Comparison of ENCODE assay signal across 8 cellular contexts in the genomic region with DNA sequence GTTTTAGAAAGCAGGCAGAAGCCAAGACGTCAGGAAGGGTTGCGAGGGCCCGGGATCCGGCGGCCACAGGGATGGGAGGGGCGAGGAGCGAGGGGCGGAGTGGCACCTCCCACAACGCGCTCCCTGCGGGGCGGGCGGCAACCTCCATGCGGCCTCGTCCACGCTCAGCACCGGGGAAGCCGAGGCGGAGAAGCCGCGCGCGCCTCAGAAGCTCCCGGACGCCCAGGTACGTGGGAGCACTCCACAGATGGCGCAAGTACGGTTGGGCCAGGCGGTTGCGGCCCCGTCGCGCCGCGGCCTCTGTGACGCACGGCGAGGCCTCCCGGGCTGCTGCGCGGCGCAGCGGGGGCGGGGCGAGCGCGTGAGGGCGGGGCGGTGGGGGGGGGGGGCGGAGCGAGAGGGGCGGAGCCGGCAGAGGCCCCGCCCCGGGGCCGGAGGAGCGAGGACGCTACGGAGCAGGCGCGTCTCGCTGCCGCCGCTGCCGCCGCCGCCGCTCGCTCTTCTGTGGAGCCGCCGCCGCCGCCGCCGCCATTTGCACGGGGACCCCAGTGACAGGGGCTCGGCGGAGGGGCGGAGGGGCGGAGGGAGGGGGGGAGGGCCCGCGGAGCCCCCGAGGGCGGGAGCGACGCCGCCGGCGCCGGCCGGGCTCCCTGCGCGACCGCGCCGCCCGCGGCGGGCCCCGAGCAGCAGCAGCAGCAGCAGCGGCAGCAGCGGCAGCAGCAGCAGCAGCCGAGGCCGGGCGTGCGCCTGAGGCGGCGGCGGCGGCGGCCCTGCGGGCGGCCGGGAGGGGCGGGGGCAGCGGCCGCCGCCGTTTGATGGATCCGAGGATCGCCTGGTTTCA. TPM values are rescaled to one million over a fixed set of nuclear protein-coding genes. Genes with fewer than 3 reads are reported as not detected.
DNase-seq lines count a peak whose midpoint lies in the region; ATAC-seq and FAIRE-seq lines count a peak whose summit lies in the region.

Gene TENT4B (plus strand): TSS at position 500 of the 841 bp plus-strand sequence. CDS start 316 bp downstream, at position 816.

- peaks cover 34% of the 10 kb centered on the region for H3K4me1 Mint-ChIP-seq in activated naive CD4-positive, alpha-beta T cell treated with anti-CD3 and anti-CD28 coated beads for 36 hours (ENCODE audit: low read depth)

- H3K27ac ChIP-seq in substantia nigra (ENCODE audit: low read depth, low read length, poor library complexity, severe bottlenecking), result peak within 1 kb of the TSS; percentile 87

- intact Hi-C loops in activated naive CD4-positive, alpha-beta T cell treated with anti-CD3 and anti-CD28 coated beads for 36 hours (cut with micrococcal nuclease), result loop anchor here (1.0 to 5.0 kb wide), 10 partner anchors 7 to 1541 kb away; partner anchors contain the start of genes CNEP1R1, CYLD, HEATR3 and N4BP1

- H3K4me3 Mint-ChIP-seq in activated naive CD4-positive, alpha-beta T cell treated with anti-CD3 and anti-CD28 coated beads for 36 hours, result peak within 1 kb of the TSS; percentile 80

- peaks cover 10% of the 10 kb centered on the region for H3K36me3 Mint-ChIP-seq in activated naive CD4-positive, alpha-beta T cell treated with anti-CD3 and anti-CD28 coated beads for 36 hours (ENCODE audit: low read depth)

- ATAC-seq in GM21737 (IDR thresholded peaks at IDR 0.05; ENCODE audit: unreplicated experiment), result peak; percentile 71

- FAIRE-seq in frontal cortex (lab: Jason Lieb, UNC), result no peak

- no peaks in the 10 kb centered on the region for H3K27me3 Mint-ChIP-seq in activated naive CD4-positive, alpha-beta T cell treated with anti-CD3 and anti-CD28 coated beads for 36 hours (ENCODE audit: low read depth)

- peak within 1 kb of the TSS; percentile 93 for H3K27ac Mint-ChIP-seq in activated naive CD4-positive, alpha-beta T cell treated with anti-CD3 and anti-CD28 coated beads for 36 hours

- in situ Hi-C loops in G401 (cut with HindIII; ENCODE audit: low sequenced_read_pairs), result no loop called here
- in situ Hi-C loops in KBM-7 (cut with MboI; ENCODE audit: low pct_unique_long_range_greater_than_20kb, low sequenced_read_pairs), result no loop called here

- DNase-seq in G401 (ENCODE audit: low spot score), result peak; percentile 81
- DNase-seq in KBM-7, result peak; percentile 92
- peak; percentile 80 for DNase-seq in SK-N-DZ (ENCODE audit: low spot score)
- DNase-seq in activated naive CD4-positive, alpha-beta T cell treated with anti-CD3 and anti-CD28 coated beads for 36 hours, result peak; percentile 85
- peak; percentile 98 to 99 for DNase-seq in frontal cortex (ENCODE audit: low spot score in 2 of 2)
- peak in 55 of 56 donors; percentile 23 to 98 (median 84) for DNase-seq in nucleus accumbens (lab: John Stamatoyannopoulos, UW)
- peak; percentile 16 to 96 (median 85) for DNase-seq in substantia nigra (lab: John Stamatoyannopoulos, UW)

- no peaks in the 10 kb centered on the region for H3K9me3 Mint-ChIP-seq in activated naive CD4-positive, alpha-beta T cell treated with anti-CD3 and anti-CD28 coated beads for 36 hours

- CTCF ChIA-PET in activated naive CD4-positive, alpha-beta T cell treated with anti-CD3 and anti-CD28 coated beads for 36 hours (lab: Charles Lee), result interaction anchor here (1.3 kb wide), 1 partner anchor 60 kb away, joined by 3 read pairs; no protein-coding TSS in a partner anchor

RNA-seq across cellular contexts. Expression of gene TENT4B, which starts in this region (rescaled TPM):
- total RNA-seq in G401 (2014; rRNA removed; shearing (Covaris generic)), result 5.8 and 9.2 TPM in 2 replicates
- polyA plus RNA-seq in SK-N-DZ (2014; cell fraction: cytosol; rRNA removed), result 8.1 and 8.7 TPM in 2 replicates
- 6.9 and 8.7 TPM in 2 replicates for polyA plus RNA-seq in SK-N-DZ (2014; cell fraction: nucleus; rRNA removed)
- 10 to 100 TPM; 17.9 to 18.4 TPM for total RNA-seq in activated naive CD4-positive, alpha-beta T cell treated with anti-CD3 and anti-CD28 coated beads for 36 hours
- 27.7 TPM for total RNA-seq in frontal cortex

Comparison
In these comparisons a context has a peak if more than half of its experiments do, and no peak if none do; other contexts are left out.
1. Peak in every context shown above with its lines: DNase-seq, ATAC-seq and H3K27ac ChIP-seq.